ENCODE assay signal across 15 cellular contexts in genomic region chr6:135360222-135360621, GRCh38.
"Had no signal": no experiment of that assay in that cellular context is flagged by ENCODE, and none has a peak within 500 bp of the region (broad histone marks: within the 10 kb centered on the region; RNA-seq: fewer than 3 reads in every experiment).

No MANE protein-coding gene starts in this region.

- H3K27ac ChIP-seq: lower lobe of right lung, pancreas, right lobe of liver, transverse colon, upper lobe of right lung, uterus had no signal

- H3K4me3 ChIP-seq: lower lobe of right lung, pancreas, right lobe of liver, transverse colon, upper lobe of right lung, uterus had no signal

- DNase-seq: cortex of kidney; hypothalamus; left ventricle myocardium superior; lower lobe of right lung; natural killer cell; occipital lobe; pancreas; right lobe of liver; small intestine; stimulated activated CD4-positive, alpha-beta T cell treated with anti-CD3 and anti-CD28 coated beads, Interleukin-15, amount 100 ng/mL, for 24 hours; stimulated activated CD4-positive, alpha-beta T cell treated with anti-CD3 and anti-CD28 coated beads, Interleukin-2, amount 100 ng/mL, for 48 hours; stimulated activated naive B cell treated with anti-CD40 and anti-IgM and Interleukin-4, amounts not matched to agents 10 μg/mL and 1 μg/mL and 100 μg/mL, for 72 hours; transverse colon; upper lobe of right lung; uterus had no signal

- H3K27me3 ChIP-seq: pancreas, right lobe of liver, transverse colon, upper lobe of right lung, uterus had no signal

- H3K4me1 ChIP-seq: lower lobe of right lung, pancreas, right lobe of liver, upper lobe of right lung, uterus had no signal

- H3K9me3 ChIP-seq: pancreas, upper lobe of right lung, uterus had no signal

- H3K36me3 ChIP-seq: lower lobe of right lung, pancreas, right lobe of liver, transverse colon, upper lobe of right lung, uterus had no signal

- ATAC-seq: left ventricle myocardium superior; lower lobe of right lung; natural killer cell; pancreas; right lobe of liver; stimulated activated naive B cell treated with anti-CD40 and anti-IgM and Interleukin-4, amounts not matched to agents 10 μg/mL and 1 μg/mL and 100 μg/mL, for 72 hours; upper lobe of right lung had no signal
